Comparison of ENCODE assay signal across 16 cellular contexts in genomic region chr7:158053516-158053915, GRCh38.
DNase-seq lines count a peak whose midpoint lies in the region; ATAC-seq and TF ChIP-seq lines count a peak whose summit lies in the region.
"Had no signal": no experiment of that assay in that cellular context is flagged by ENCODE, and none has a peak within 500 bp of the region (broad histone marks: within the 10 kb centered on the region; RNA-seq: fewer than 3 reads in every experiment).

No MANE protein-coding gene starts in this region.

- no peaks in the 10 kb centered on the region for H3K27me3 ChIP-seq in neural cell (ENCODE audit: insufficient read depth, low read depth, low read length)
- no peaks in the 10 kb centered on the region for H3K27me3 ChIP-seq in GM23248 (replicated peaks; ENCODE audit: insufficient read depth)

- 43 to 56% methylated on average over 8 of the region's 9 CpGs for WGBS in GM23248 (ENCODE audit: low coverage in 1 of 2, low lambda C conversion rate in 2 of 2, missing lambda C conversion rate in 2 of 2), 2 experiments

- ATAC-seq in sciatic nerve, result no peak
- ATAC-seq: GM23338, HCT116 had no signal

- H3K9me2 ChIP-seq in neural cell (ENCODE audit: insufficient read depth, low read length) (no peaks in the 10 kb centered on the region), GM23248 (ENCODE audit: insufficient read depth) (no peaks in the 10 kb centered on the region)

- H3K79me2 ChIP-seq in neural cell (replicated peaks; ENCODE audit: insufficient read depth, low read length) (no peaks in the 10 kb centered on the region), GM23248 (ENCODE audit: insufficient read depth) (no peaks in the 10 kb centered on the region)

- H3K4me2 ChIP-seq in neural cell (ENCODE audit: low read length) (no peak overlapping the region), GM23248 (ENCODE audit: unreplicated experiment) (no peak overlapping the region)
- H3K4me2 ChIP-seq: GM23338 had no signal

- no peaks in the 10 kb centered on the region for H3K36me3 ChIP-seq in neural cell (ENCODE audit: insufficient read depth, low read length)
- no peaks in the 10 kb centered on the region for H3K36me3 ChIP-seq in GM23248 (ENCODE audit: low read depth)

- no peak for TF ChIP-seq RAD21 in neural cell (conservative IDR thresholded peaks at IDR 0.05)

- H3K27ac ChIP-seq in neural cell (ENCODE audit: low read length), result peak overlapping the region; percentile 8
- H3K27ac ChIP-seq in GM23248, result no peak overlapping the region

- H4K20me1 ChIP-seq in neural cell (ENCODE audit: insufficient read depth) (no peaks in the 10 kb centered on the region), GM23248 (ENCODE audit: insufficient read depth) (no peaks in the 10 kb centered on the region)

- in situ Hi-C loops in GM23248 (cut with MboI), result no loop called here

- H3K9ac ChIP-seq in neural cell (ENCODE audit: low read length), result no peak overlapping the region
- no peak overlapping the region for H3K9ac ChIP-seq in GM23248

- no peaks in the 10 kb centered on the region for H3F3A ChIP-seq in neural cell (ENCODE audit: insufficient read depth, low read length, poor library complexity, severe bottlenecking)
- H3F3A ChIP-seq in GM23248 (ENCODE audit: insufficient read depth), result no peaks in the 10 kb centered on the region

- intact Hi-C loops in sciatic nerve (cut with DNase I), result no loop called here

- TF ChIP-seq EP300 in neural cell (conservative IDR thresholded peaks at IDR 0.05; ENCODE audit: poor library complexity, severe bottlenecking), result no peak

- DNase-seq in sciatic nerve (ENCODE audit: low spot score) (peak; percentile 8), NCI-H2081 treated with DMSO at 0.1 percent for 48 hours (lab: John Stamatoyannopoulos, UW) (no peak), GM23248 (no peak), amygdala (lab: John Stamatoyannopoulos, UW) (no peak)
- DNase-seq: C1 segment of cervical spinal cord; Calu3; CD4-positive, alpha-beta memory T cell; COR-L47; DMS53; DMS79 treated with DMSO at 0.1 percent for 48 hours; GF-D8; H9 had no signal

- TF ChIP-seq CTCF in neural cell (IDR thresholded peaks at IDR 0.05; ENCODE audit: poor library complexity, severe bottlenecking), result no peak

- peaks cover 47% of the 10 kb centered on the region for H3K9me3 ChIP-seq in iPS-18c (ENCODE audit: control insufficient read depth, insufficient read depth, low read length)
- no peaks in the 10 kb centered on the region for H3K9me3 ChIP-seq in neural cell (ENCODE audit: low read length)
- H3K9me3 ChIP-seq in GM23248 (ENCODE audit: low read depth), result no peaks in the 10 kb centered on the region

- H3K4me3 ChIP-seq in iPS-18c (ENCODE audit: insufficient read depth, low read depth, low read length), result peak overlapping the region; percentile 20; the same call in 1 of the 2 replicates
- H3K4me3 ChIP-seq in neural cell (ENCODE audit: low read length), result no peak overlapping the region
- no peak overlapping the region for H3K4me3 ChIP-seq in GM23248
- H3K4me3 ChIP-seq: GM23338 had no signal

- H2AFZ ChIP-seq in neural cell (ENCODE audit: low read depth, low read length) (no peak overlapping the region), GM23248 (no peak overlapping the region)
- H2AFZ ChIP-seq: GM23338 had no signal

- no peaks in the 10 kb centered on the region for H3K4me1 ChIP-seq in GM23248 (ENCODE audit: insufficient read depth)

TF ChIP-seq in neural cell, 6 proteins besides CTCF, POLR2A, EP300 and RAD21:
- no peak for TF ChIP-seq TAF1 (IDR thresholded peaks at IDR 0.05; ENCODE audit: low read depth)
- no peak for TF ChIP-seq POLR2AphosphoS5 (IDR thresholded peaks at IDR 0.05)
- TF ChIP-seq EZH2 (IDR thresholded peaks at IDR 0.05; ENCODE audit: borderline replicate concordance, insufficient read depth, low read length, poor library complexity, severe bottlenecking), result no peak
- TF ChIP-seq REST (IDR thresholded peaks at IDR 0.05; ENCODE audit: borderline replicate concordance), result no peak
- TF ChIP-seq MXI1 (conservative IDR thresholded peaks at IDR 0.05; ENCODE audit: poor library complexity, severe bottlenecking), result no peak
- TF ChIP-seq SMC3 (conservative IDR thresholded peaks at IDR 0.05; ENCODE audit: poor library complexity), result no peak
